1 cellular context compared by ENCODE assay signal in genomic region chr13:45464141-45464686, GRCh38.
TF ChIP-seq lines count a peak whose summit lies in the region.

No MANE protein-coding gene starts in this region.

TF ChIP-seq in SK-N-SH treated with all-trans-retinoic acid at 6 μM for 48 hours, 23 proteins besides CTCF, POLR2A, EP300 and RAD21 (continued from another document):
- TF ChIP-seq CSRNP3 (CRISPR knock-in tag; IDR thresholded peaks at IDR 0.05) (no peak), SNAI2 (CRISPR knock-in tag; IDR thresholded peaks at IDR 0.05) (no peak), ZFP3 (CRISPR knock-in tag; IDR thresholded peaks at IDR 0.05) (no peak), RARB (CRISPR knock-in tag; IDR thresholded peaks at IDR 0.05) (no peak), TOX (CRISPR knock-in tag; IDR thresholded peaks at IDR 0.05; ENCODE audit: borderline replicate concordance) (no peak), ZNF565 (CRISPR knock-in tag; conservative IDR thresholded peaks at IDR 0.05; ENCODE audit: low read depth) (no peak), ZNF8 (CRISPR knock-in tag; IDR thresholded peaks at IDR 0.05) (no peak), ZFP30 (CRISPR knock-in tag; IDR thresholded peaks at IDR 0.05) (no peak), ISL1 (CRISPR knock-in tag; IDR thresholded peaks at IDR 0.05) (no peak)
- TF ChIP-seq, protein P1, sequence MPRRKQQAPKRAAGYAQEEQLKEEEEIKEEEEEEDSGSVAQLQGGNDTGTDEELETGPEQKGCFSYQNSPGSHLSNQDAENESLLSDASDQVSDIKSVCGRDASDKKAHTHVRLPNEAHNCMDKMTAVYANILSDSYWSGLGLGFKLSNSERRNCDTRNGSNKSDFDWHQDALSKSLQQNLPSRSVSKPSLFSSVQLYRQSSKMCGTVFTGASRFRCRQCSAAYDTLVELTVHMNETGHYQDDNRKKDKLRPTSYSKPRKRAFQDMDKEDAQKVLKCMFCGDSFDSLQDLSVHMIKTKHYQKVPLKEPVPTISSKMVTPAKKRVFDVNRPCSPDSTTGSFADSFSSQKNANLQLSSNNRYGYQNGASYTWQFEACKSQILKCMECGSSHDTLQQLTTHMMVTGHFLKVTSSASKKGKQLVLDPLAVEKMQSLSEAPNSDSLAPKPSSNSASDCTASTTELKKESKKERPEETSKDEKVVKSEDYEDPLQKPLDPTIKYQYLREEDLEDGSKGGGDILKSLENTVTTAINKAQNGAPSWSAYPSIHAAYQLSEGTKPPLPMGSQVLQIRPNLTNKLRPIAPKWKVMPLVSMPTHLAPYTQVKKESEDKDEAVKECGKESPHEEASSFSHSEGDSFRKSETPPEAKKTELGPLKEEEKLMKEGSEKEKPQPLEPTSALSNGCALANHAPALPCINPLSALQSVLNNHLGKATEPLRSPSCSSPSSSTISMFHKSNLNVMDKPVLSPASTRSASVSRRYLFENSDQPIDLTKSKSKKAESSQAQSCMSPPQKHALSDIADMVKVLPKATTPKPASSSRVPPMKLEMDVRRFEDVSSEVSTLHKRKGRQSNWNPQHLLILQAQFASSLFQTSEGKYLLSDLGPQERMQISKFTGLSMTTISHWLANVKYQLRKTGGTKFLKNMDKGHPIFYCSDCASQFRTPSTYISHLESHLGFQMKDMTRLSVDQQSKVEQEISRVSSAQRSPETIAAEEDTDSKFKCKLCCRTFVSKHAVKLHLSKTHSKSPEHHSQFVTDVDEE (CRISPR knock-in tag; IDR thresholded peaks at IDR 0.05), result no peak
TF ChIP-seq in SK-N-SH treated with all-trans-retinoic acid at 6 μM for 48 hours: peak in this region for 0.
